8 cellular contexts compared by ENCODE assay signal in the genomic region with DNA sequence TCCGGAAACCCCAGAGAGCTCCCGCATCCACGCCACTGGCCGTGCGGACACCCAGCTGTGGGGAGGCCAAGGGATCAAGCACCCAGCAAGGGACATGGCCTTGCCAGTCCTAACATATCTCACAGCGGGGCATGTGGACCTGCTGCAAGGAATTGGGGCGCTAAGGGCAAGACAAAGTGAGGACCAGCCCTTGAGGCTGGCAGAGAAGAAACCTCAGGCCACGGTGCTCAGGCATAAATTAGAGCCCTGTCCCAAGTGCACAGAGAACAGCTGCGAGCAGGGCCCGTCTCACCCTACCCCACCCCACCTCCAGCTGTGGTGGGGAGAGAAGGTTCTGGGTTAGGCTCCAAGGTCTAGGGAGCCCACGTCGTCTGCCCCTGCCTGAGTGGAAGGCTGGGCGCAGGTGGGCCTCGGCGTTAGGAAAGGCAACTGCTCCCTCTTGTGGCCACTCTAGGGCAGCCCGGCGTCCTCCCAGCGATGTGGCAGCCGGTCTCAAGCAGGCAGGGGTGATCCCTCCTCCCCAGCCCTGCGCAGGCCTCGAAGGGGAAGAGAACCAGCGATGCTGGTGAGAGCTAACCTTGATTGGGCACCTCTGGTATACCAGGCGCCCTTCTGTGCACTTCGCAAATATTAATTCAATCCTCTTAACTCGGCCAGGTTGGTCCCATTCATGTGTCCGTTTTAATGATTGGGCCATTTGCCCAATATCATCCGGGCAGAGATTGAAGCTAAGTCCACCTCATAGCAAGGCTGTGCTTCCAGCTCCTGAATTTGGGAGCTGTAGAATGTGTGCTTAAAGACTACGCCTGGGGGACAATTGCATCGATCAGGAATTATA.
DNase-seq lines count a peak whose midpoint lies in the region; ATAC-seq lines count a peak whose summit lies in the region.

No MANE protein-coding gene starts in this region.

- intact Hi-C loops in activated CD4-positive, alpha-beta memory T cell treated with anti-CD3 and anti-CD28 coated beads for 36 hours (cut with micrococcal nuclease), result loop anchor here (1.0 to 2.0 kb wide), 3 partner anchors 86 to 512 kb away; no protein-coding TSS in a partner anchor

- H3K36me3 Mint-ChIP-seq in activated CD4-positive, alpha-beta memory T cell treated with anti-CD3 and anti-CD28 coated beads for 36 hours, result no peaks in the 10 kb centered on the region
- no peaks in the 10 kb centered on the region for H3K36me3 Mint-ChIP-seq in memory B cell

- peaks cover 6% of the 10 kb centered on the region for H3K27me3 Mint-ChIP-seq in activated CD4-positive, alpha-beta memory T cell treated with anti-CD3 and anti-CD28 coated beads for 36 hours
- H3K27me3 Mint-ChIP-seq in memory B cell, result peaks cover 14% of the 10 kb centered on the region

- DNase-seq in ELR (ENCODE audit: low read depth), result peak; percentile 82
- DNase-seq in NCI-H69 (lab: John Stamatoyannopoulos, UW), result peak; percentile 59
- DNase-seq in activated CD4-positive, alpha-beta memory T cell treated with anti-CD3 and anti-CD28 coated beads for 36 hours, result peak; percentile 81
- peak; percentile 90 for DNase-seq in ecto neural progenitor cell (ENCODE audit: low spot score)
- peak; percentile 68 to 78 for DNase-seq in memory B cell (ENCODE audit: low spot score in 2 of 2)
- DNase-seq in stimulated activated CD8-positive, alpha-beta memory T cell treated with anti-CD3 and anti-CD28 coated beads, Interleukin-15, amount 100 ng/mL, for 48 hours (ENCODE audit: low read depth in 2 of 2), result peak; percentile 53 to 61

- CTCF ChIA-PET in activated CD4-positive, alpha-beta memory T cell treated with anti-CD3 and anti-CD28 coated beads for 36 hours (lab: Charles Lee), result interaction anchor here (0.6 to 13.4 kb wide), 32 partner anchors 11 to 516 kb away, joined by 3 to 397 read pairs (median 3); a partner anchor contains a TSS

- H3K4me1 Mint-ChIP-seq in activated CD4-positive, alpha-beta memory T cell treated with anti-CD3 and anti-CD28 coated beads for 36 hours (ENCODE audit: low read depth), result no peaks in the 10 kb centered on the region
- H3K4me1 Mint-ChIP-seq in memory B cell, result peaks cover 6% of the 10 kb centered on the region

- POLR2A ChIA-PET in activated CD4-positive, alpha-beta memory T cell treated with anti-CD3 and anti-CD28 coated beads for 36 hours (lab: Charles Lee), result interaction anchor here (0.5 kb wide), 1 partner anchor 273 kb away, joined by 3 read pairs; no protein-coding TSS in a partner anchor

- peaks cover 5% of the 10 kb centered on the region for H3K9me3 Mint-ChIP-seq in activated CD4-positive, alpha-beta memory T cell treated with anti-CD3 and anti-CD28 coated beads for 36 hours
- peaks cover 5% of the 10 kb centered on the region for H3K9me3 Mint-ChIP-seq in memory B cell

- no peak overlapping the region for H3K27ac Mint-ChIP-seq in activated CD4-positive, alpha-beta memory T cell treated with anti-CD3 and anti-CD28 coated beads for 36 hours
- no peak overlapping the region for H3K27ac Mint-ChIP-seq in memory B cell

- ATAC-seq in HG03103 (IDR thresholded peaks at IDR 0.05; ENCODE audit: low read depth, unreplicated experiment) (peak; percentile 70), memory B cell (ENCODE audit: low read depth) (peak; percentile 99), HG02623 (IDR thresholded peaks at IDR 0.05; ENCODE audit: unreplicated experiment) (no peak)

- H3K4me3 Mint-ChIP-seq in activated CD4-positive, alpha-beta memory T cell treated with anti-CD3 and anti-CD28 coated beads for 36 hours, result no peak overlapping the region
- no peak overlapping the region for H3K4me3 Mint-ChIP-seq in memory B cell
